8 cellular contexts compared by ENCODE assay signal in genomic region chr22:32801436-32802290, GRCh38. TPM values are rescaled to one million over a fixed set of nuclear protein-coding genes. Genes with fewer than 3 reads are reported as not detected.
A peak's percentile ranks its signal among the peaks of the same experiment; 100 is the strongest.
DNase-seq lines count a peak whose midpoint lies in the region; ATAC-seq, FAIRE-seq and TF ChIP-seq lines count a peak whose summit lies in the region.

Gene TIMP3, plus strand, starts transcription at chr22:32801705. Its CDS starts 297 bp downstream, at chr22:32802002.

- no peak for FAIRE-seq in D721Med (lab: Jason Lieb, UNC)

- ATAC-seq in GM21390 (IDR thresholded peaks at IDR 0.05; ENCODE audit: unreplicated experiment), result no peak
- ATAC-seq in GM21737 (IDR thresholded peaks at IDR 0.05; ENCODE audit: unreplicated experiment), result no peak

- TF ChIP-seq CTCF in D721Med (IDR thresholded peaks at IDR 0.05; ENCODE audit: insufficient read depth, missing control alignments), result no peak

- DNase-seq in D721Med (ENCODE audit: insufficient read length, low spot score) (peak; percentile 37), NCI-H82 treated with DMSO at 0.1 percent for 48 hours (lab: John Stamatoyannopoulos, UW; ENCODE audit: unreplicated experiment) (peak; percentile 25), dermis blood vessel endothelial cell (peak; percentile 20), left kidney (ENCODE audit: low read depth, low spot score) (peak; percentile 91), SKM-1 treated with dmso at 0.1 percent for 144 hours (lab: John Stamatoyannopoulos, UW; ENCODE audit: unreplicated experiment) (no peak)
- DNase-seq in stimulated activated CD8-positive, alpha-beta memory T cell treated with anti-CD3 and anti-CD28 coated beads, Interleukin-4, amount 100 ng/mL, for 48 hours, result peak; percentile 30

RNA-seq across cellular contexts. Expression of gene TIMP3, which starts in this region (rescaled TPM):
- 197 and 203 TPM in 2 replicates for total RNA-seq in dermis blood vessel endothelial cell
